In the genomic region with DNA sequence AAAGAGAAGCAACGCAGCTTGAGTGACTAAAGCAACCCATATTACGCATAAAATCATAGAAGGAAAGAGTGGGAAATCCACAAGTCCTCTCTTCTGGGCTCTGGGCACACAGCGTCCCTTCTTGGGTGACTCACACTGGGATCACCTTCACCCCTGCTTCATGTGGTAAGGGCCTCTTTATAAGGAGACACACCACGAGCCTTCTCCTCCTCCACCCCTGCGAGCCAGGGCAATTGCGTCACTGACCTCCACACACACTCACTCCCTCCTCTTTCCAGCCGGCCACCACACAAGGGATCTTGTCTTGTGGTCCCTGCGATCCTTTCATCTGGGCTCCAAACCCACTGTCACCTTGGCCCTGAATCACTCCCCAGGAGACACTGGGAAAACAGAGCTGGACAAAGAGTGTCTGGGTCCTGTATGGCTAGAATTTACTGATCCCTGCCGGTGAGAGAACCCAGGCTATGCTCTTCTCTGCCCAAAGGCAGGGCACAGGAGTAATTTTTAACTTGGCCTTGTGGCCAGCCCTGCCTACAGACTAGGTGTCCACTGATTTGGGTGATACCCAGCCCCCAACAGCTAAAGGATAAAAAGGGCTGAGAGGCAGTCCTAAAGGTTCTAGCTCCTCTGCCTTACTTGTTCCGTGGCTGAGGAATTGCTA, we compare ENCODE assay signal across 3 cellular contexts.
A peak's percentile ranks its signal among the peaks of the same experiment; 100 is the strongest.
TF ChIP-seq lines count a peak whose summit lies in the region.

No MANE protein-coding gene starts in this region.

TF ChIP-seq in HepG2, 621 proteins besides CTCF, POLR2A, EP300 and RAD21 (continues in another document):
- TF ChIP-seq, protein P1, sequence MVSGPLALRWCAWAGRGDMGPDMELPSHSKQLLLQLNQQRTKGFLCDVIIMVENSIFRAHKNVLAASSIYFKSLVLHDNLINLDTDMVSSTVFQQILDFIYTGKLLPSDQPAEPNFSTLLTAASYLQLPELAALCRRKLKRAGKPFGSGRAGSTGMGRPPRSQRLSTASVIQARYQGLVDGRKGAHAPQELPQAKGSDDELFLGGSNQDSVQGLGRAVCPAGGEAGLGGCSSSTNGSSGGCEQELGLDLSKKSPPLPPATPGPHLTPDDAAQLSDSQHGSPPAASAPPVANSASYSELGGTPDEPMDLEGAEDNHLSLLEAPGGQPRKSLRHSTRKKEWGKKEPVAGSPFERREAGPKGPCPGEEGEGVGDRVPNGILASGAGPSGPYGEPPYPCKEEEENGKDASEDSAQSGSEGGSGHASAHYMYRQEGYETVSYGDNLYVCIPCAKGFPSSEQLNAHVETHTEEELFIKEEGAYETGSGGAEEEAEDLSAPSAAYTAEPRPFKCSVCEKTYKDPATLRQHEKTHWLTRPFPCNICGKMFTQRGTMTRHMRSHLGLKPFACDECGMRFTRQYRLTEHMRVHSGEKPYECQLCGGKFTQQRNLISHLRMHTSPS (CRISPR knock-in tag; IDR thresholded peaks at IDR 0.05; ENCODE audit: low read depth), result 0 out of 2 replicates have a peak, but pooled peaks have one; percentile 30
- TF ChIP-seq, protein P2, sequence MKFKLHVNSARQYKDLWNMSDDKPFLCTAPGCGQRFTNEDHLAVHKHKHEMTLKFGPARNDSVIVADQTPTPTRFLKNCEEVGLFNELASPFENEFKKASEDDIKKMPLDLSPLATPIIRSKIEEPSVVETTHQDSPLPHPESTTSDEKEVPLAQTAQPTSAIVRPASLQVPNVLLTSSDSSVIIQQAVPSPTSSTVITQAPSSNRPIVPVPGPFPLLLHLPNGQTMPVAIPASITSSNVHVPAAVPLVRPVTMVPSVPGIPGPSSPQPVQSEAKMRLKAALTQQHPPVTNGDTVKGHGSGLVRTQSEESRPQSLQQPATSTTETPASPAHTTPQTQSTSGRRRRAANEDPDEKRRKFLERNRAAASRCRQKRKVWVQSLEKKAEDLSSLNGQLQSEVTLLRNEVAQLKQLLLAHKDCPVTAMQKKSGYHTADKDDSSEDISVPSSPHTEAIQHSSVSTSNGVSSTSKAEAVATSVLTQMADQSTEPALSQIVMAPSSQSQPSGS (CRISPR knock-in tag; IDR thresholded peaks at IDR 0.05), result 0 out of 2 replicates have a peak, but pooled peaks have one; percentile 18
- no peak for TF ChIP-seq RBFOX2 (IDR thresholded peaks at IDR 0.05; ENCODE audit: low read depth, low read length)
- TF ChIP-seq, protein P3, sequence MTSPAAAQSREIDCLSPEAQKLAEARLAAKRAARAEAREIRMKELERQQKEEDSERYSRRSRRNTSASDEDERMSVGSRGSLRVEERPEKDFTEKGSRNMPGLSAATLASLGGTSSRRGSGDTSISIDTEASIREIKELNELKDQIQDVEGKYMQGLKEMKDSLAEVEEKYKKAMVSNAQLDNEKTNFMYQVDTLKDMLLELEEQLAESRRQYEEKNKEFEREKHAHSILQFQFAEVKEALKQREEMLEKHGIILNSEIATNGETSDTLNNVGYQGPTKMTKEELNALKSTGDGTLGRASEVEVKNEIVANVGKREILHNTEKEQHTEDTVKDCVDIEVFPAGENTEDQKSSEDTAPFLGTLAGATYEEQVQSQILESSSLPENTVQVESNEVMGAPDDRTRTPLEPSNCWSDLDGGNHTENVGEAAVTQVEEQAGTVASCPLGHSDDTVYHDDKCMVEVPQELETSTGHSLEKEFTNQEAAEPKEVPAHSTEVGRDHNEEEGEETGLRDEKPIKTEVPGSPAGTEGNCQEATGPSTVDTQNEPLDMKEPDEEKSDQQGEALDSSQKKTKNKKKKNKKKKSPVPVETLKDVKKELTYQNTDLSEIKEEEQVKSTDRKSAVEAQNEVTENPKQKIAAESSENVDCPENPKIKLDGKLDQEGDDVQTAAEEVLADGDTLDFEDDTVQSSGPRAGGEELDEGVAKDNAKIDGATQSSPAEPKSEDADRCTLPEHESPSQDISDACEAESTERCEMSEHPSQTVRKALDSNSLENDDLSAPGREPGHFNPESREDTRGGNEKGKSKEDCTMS (CRISPR knock-in tag; conservative IDR thresholded peaks at IDR 0.05), result no peak
- TF ChIP-seq, protein P4, sequence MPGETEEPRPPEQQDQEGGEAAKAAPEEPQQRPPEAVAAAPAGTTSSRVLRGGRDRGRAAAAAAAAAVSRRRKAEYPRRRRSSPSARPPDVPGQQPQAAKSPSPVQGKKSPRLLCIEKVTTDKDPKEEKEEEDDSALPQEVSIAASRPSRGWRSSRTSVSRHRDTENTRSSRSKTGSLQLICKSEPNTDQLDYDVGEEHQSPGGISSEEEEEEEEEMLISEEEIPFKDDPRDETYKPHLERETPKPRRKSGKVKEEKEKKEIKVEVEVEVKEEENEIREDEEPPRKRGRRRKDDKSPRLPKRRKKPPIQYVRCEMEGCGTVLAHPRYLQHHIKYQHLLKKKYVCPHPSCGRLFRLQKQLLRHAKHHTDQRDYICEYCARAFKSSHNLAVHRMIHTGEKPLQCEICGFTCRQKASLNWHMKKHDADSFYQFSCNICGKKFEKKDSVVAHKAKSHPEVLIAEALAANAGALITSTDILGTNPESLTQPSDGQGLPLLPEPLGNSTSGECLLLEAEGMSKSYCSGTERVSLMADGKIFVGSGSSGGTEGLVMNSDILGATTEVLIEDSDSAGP (CRISPR knock-in tag; IDR thresholded peaks at IDR 0.05; ENCODE audit: borderline replicate concordance), result 0 out of 2 replicates have a peak, but pooled peaks have one; percentile 25

TF ChIP-seq in HEK293T, 16 proteins besides CTCF, POLR2A, EP300 and RAD21:
- TF ChIP-seq CTBP1 (IDR thresholded peaks at IDR 0.05; ENCODE audit: borderline replicate concordance) (no peak), FOXA1 (IDR thresholded peaks at IDR 0.05) (no peak), SP1 (IDR thresholded peaks at IDR 0.05) (no peak), LEF1 (IDR thresholded peaks at IDR 0.05; ENCODE audit: borderline replicate concordance) (no peak), SUZ12 (IDR thresholded peaks at IDR 0.05) (no peak), NFRKB (IDR thresholded peaks at IDR 0.05) (no peak), ELF4 (IDR thresholded peaks at IDR 0.05) (no peak), TARDBP (IDR thresholded peaks at IDR 0.05) (no peak), FOXK2 (IDR thresholded peaks at IDR 0.05) (no peak), L3MBTL2 (conservative IDR thresholded peaks at IDR 0.05) (no peak), ZNF384 (IDR thresholded peaks at IDR 0.05) (no peak)
- TF ChIP-seq, protein P5, sequence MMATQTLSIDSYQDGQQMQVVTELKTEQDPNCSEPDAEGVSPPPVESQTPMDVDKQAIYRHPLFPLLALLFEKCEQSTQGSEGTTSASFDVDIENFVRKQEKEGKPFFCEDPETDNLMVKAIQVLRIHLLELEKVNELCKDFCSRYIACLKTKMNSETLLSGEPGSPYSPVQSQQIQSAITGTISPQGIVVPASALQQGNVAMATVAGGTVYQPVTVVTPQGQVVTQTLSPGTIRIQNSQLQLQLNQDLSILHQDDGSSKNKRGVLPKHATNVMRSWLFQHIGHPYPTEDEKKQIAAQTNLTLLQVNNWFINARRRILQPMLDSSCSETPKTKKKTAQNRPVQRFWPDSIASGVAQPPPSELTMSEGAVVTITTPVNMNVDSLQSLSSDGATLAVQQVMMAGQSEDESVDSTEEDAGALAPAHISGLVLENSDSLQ (IDR thresholded peaks at IDR 0.05), result no peak
TF ChIP-seq in HEK293T: peak in this region for 0.

TF ChIP-seq in SK-N-SH, 30 proteins besides CTCF, POLR2A, EP300 and RAD21:
- TF ChIP-seq, protein P6, sequence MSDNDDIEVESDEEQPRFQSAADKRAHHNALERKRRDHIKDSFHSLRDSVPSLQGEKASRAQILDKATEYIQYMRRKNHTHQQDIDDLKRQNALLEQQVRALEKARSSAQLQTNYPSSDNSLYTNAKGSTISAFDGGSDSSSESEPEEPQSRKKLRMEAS (IDR thresholded peaks at IDR 0.05; ENCODE audit: low read depth), result no peak
- TF ChIP-seq TAF1 (IDR thresholded peaks at IDR 0.05; ENCODE audit: borderline replicate concordance, low read depth, low read length) (no peak), EZH2phosphoT487 (IDR thresholded peaks at IDR 0.05; ENCODE audit: borderline replicate concordance, low read depth) (no peak), MEF2A (IDR thresholded peaks at IDR 0.05; ENCODE audit: borderline replicate concordance, low read depth) (no peak), TEAD4 (IDR thresholded peaks at IDR 0.05; ENCODE audit: borderline replicate concordance, insufficient read depth) (no peak), POLR2AphosphoS5 (IDR thresholded peaks at IDR 0.05; ENCODE audit: low read depth, low read length) (no peak), NFIC (IDR thresholded peaks at IDR 0.05; ENCODE audit: borderline replicate concordance) (no peak), GABPA (IDR thresholded peaks at IDR 0.05; ENCODE audit: low read depth) (no peak), FOXM1 (IDR thresholded peaks at IDR 0.05; ENCODE audit: low read depth) (no peak), RXRA (IDR thresholded peaks at IDR 0.05; ENCODE audit: borderline replicate concordance, low read depth) (no peak), NRF1 (IDR thresholded peaks at IDR 0.05; ENCODE audit: low read depth, low read length) (no peak), SIN3A (IDR thresholded peaks at IDR 0.05; ENCODE audit: borderline replicate concordance, low read depth, low read length) (no peak), JUND (IDR thresholded peaks at IDR 0.05) (no peak), GATA2 (CRISPR knock-in tag; IDR thresholded peaks at IDR 0.05) (no peak), FOXJ3 (CRISPR knock-in tag; IDR thresholded peaks at IDR 0.05) (no peak)
- TF ChIP-seq, protein P7, sequence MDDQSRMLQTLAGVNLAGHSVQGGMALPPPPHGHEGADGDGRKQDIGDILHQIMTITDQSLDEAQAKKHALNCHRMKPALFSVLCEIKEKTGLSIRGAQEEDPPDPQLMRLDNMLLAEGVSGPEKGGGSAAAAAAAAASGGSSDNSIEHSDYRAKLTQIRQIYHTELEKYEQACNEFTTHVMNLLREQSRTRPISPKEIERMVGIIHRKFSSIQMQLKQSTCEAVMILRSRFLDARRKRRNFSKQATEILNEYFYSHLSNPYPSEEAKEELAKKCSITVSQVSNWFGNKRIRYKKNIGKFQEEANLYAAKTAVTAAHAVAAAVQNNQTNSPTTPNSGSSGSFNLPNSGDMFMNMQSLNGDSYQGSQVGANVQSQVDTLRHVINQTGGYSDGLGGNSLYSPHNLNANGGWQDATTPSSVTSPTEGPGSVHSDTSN (IDR thresholded peaks at IDR 0.05), result no peak
- TF ChIP-seq, protein P8, sequence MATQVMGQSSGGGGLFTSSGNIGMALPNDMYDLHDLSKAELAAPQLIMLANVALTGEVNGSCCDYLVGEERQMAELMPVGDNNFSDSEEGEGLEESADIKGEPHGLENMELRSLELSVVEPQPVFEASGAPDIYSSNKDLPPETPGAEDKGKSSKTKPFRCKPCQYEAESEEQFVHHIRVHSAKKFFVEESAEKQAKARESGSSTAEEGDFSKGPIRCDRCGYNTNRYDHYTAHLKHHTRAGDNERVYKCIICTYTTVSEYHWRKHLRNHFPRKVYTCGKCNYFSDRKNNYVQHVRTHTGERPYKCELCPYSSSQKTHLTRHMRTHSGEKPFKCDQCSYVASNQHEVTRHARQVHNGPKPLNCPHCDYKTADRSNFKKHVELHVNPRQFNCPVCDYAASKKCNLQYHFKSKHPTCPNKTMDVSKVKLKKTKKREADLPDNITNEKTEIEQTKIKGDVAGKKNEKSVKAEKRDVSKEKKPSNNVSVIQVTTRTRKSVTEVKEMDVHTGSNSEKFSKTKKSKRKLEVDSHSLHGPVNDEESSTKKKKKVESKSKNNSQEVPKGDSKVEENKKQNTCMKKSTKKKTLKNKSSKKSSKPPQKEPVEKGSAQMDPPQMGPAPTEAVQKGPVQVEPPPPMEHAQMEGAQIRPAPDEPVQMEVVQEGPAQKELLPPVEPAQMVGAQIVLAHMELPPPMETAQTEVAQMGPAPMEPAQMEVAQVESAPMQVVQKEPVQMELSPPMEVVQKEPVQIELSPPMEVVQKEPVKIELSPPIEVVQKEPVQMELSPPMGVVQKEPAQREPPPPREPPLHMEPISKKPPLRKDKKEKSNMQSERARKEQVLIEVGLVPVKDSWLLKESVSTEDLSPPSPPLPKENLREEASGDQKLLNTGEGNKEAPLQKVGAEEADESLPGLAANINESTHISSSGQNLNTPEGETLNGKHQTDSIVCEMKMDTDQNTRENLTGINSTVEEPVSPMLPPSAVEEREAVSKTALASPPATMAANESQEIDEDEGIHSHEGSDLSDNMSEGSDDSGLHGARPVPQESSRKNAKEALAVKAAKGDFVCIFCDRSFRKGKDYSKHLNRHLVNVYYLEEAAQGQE (IDR thresholded peaks at IDR 0.05; ENCODE audit: low read depth, low read length), result no peak
- TF ChIP-seq, protein P9, sequence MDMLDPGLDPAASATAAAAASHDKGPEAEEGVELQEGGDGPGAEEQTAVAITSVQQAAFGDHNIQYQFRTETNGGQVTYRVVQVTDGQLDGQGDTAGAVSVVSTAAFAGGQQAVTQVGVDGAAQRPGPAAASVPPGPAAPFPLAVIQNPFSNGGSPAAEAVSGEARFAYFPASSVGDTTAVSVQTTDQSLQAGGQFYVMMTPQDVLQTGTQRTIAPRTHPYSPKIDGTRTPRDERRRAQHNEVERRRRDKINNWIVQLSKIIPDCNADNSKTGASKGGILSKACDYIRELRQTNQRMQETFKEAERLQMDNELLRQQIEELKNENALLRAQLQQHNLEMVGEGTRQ (IDR thresholded peaks at IDR 0.05; ENCODE audit: borderline replicate concordance, low read depth, low read length), result no peak
